ENCODE assay signal across 17 cellular contexts in the genomic region with DNA sequence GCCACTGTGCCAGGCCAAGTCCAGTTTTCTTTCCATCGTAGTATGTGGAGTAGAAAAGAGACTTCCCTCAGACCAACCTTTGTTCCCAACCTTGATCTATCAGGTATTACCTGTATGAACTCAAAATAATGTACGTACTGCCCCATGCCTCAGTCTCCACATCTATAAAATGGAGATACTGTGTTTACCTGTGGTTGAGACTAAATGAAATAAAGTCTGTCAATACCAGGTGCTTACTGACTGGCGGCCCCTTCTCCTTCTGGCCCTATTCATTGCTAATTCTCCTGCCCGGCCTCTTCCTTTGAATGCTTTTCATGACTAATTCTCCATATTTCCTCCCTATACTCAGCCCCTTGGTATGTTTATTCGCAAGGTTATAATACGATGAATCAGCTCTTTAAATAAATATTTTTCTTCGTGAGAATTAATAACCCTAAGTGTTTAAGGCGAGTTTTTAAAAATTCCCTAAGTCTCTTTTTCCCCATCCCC.
DNase-seq lines count a peak whose midpoint lies in the region; ATAC-seq and TF ChIP-seq lines count a peak whose summit lies in the region.
"Had no signal": no experiment of that assay in that cellular context is flagged by ENCODE, and none has a peak within 500 bp of the region (broad histone marks: within the 10 kb centered on the region; RNA-seq: fewer than 3 reads in every experiment).

No MANE protein-coding gene starts in this region.

- H3K4me3 Mint-ChIP-seq in Calu3 (ENCODE audit: low read depth, unreplicated experiment) (no peak overlapping the region), osteocyte (ENCODE audit: unreplicated experiment) (peak overlapping the region; percentile 15)
- H3K4me3 Mint-ChIP-seq: brain, natural killer cell had no signal

- H3K27ac Mint-ChIP-seq in Calu3 (ENCODE audit: unreplicated experiment), result peak overlapping the region; percentile 89
- H3K27ac Mint-ChIP-seq in osteocyte (ENCODE audit: unreplicated experiment), result peak overlapping the region; percentile 88
- H3K27ac Mint-ChIP-seq: brain, natural killer cell had no signal

- H3K36me3 Mint-ChIP-seq in Calu3 (ENCODE audit: insufficient read depth, unreplicated experiment), result peaks cover 5% of the 10 kb centered on the region
- no peaks in the 10 kb centered on the region for H3K36me3 Mint-ChIP-seq in osteocyte (ENCODE audit: unreplicated experiment)
- H3K36me3 Mint-ChIP-seq: natural killer cell had no signal

- TF ChIP-seq CTCF in Calu3 (IDR thresholded peaks at IDR 0.05; ENCODE audit: unreplicated experiment), result no peak
- no peak for TF ChIP-seq CTCF in PC-3 (conservative IDR thresholded peaks at IDR 0.05; ENCODE audit: low read depth, low read length)
- TF ChIP-seq CTCF in choroid plexus epithelial cell (conservative IDR thresholded peaks at IDR 0.05; ENCODE audit: low read depth, low read length), result no peak
- no peak for TF ChIP-seq CTCF in osteocyte (IDR thresholded peaks at IDR 0.05)

- POLR2A ChIA-PET in PC-3 (lab: Charles Lee; ENCODE audit: unreplicated experiment), result interaction anchor here (0.7 kb wide), 1 partner anchor 69 kb away, joined by 3 read pairs; no protein-coding TSS in a partner anchor

- BruUV-seq in Calu3 (replicated peaks; lab: Mats Ljungman, UMichigan), result no TSS peak
- BruUV-seq in PC-3 (replicated peaks; lab: Mats Ljungman, UMichigan), result no TSS peak

- H3K4me2 ChIP-seq in PC-3 (ENCODE audit: low read length), result peak overlapping the region; percentile 67
- H3K4me2 ChIP-seq: KMS-11 had no signal

- H4K20me1 ChIP-seq in PC-3 (ENCODE audit: low read length), result no peaks in the 10 kb centered on the region

- in situ Hi-C loops in ACHN (cut with HindIII; ENCODE audit: low pct_ligation_motif_present, low pct_unique_long_range_greater_than_20kb, low sequenced_read_pairs), result no loop called here

- ATAC-seq in PC-3, result peak; percentile 97
- ATAC-seq: natural killer cell had no signal

- H3F3A ChIP-seq in PC-3 (ENCODE audit: low read length, unreplicated experiment), result peaks cover 4% of the 10 kb centered on the region

- H3K4me1 ChIP-seq in PC-3 (ENCODE audit: insufficient read depth, low read length), result peaks cover 47% of the 10 kb centered on the region
- H3K4me1 ChIP-seq: esophagus muscularis mucosa had no signal

- peaks cover 2% of the 10 kb centered on the region for H3K9me3 Mint-ChIP-seq in Calu3 (ENCODE audit: low read depth, unreplicated experiment)
- H3K9me3 Mint-ChIP-seq in osteocyte (ENCODE audit: unreplicated experiment), result no peaks in the 10 kb centered on the region

- peaks cover 48% of the 10 kb centered on the region for H3K4me1 Mint-ChIP-seq in Calu3 (ENCODE audit: low read depth, unreplicated experiment)
- peaks cover 84% of the 10 kb centered on the region for H3K4me1 Mint-ChIP-seq in osteocyte (ENCODE audit: unreplicated experiment)

- intact Hi-C loops in Calu3 (cut with micrococcal nuclease; ENCODE audit: unreplicated experiment) (no loop called here), PC-3 (cut with micrococcal nuclease) (loop anchor here (1.0 to 5.0 kb wide), 3 partner anchors 71 to 170 kb away; no protein-coding TSS in a partner anchor)

- no peaks in the 10 kb centered on the region for H3K79me2 ChIP-seq in PC-3 (ENCODE audit: low read length)

- no peak overlapping the region for H2AFZ ChIP-seq in PC-3 (ENCODE audit: low read length)

- no peaks in the 10 kb centered on the region for H3K27me3 ChIP-seq in PC-3 (ENCODE audit: low read length)

- CTCF ChIA-PET in Calu3 (lab: Charles Lee) (interaction anchor here (0.8 to 1.4 kb wide), 4 partner anchors 12 to 197 kb away, joined by 3 to 4 read pairs (median 3); no protein-coding TSS in a partner anchor), PC-3 (lab: Charles Lee) (interaction anchor here (0.7 kb wide), 1 partner anchor 283 kb away, joined by 3 read pairs; no protein-coding TSS in a partner anchor)

- peak overlapping the region; percentile 68 for H3K9ac ChIP-seq in PC-3 (ENCODE audit: low read length)
- H3K9ac ChIP-seq: KMS-11 had no signal

- H3K27ac ChIP-seq in PC-3 (ENCODE audit: low read length), result peak overlapping the region; percentile 87
- H3K27ac ChIP-seq: esophagus muscularis mucosa, KMS-11 had no signal

- H3K9me2 ChIP-seq in PC-3 (replicated peaks; ENCODE audit: low read length), result no peaks in the 10 kb centered on the region

- no peaks in the 10 kb centered on the region for H3K36me3 ChIP-seq in PC-3 (ENCODE audit: low read depth, low read length)
- H3K36me3 ChIP-seq: esophagus muscularis mucosa had no signal

- H3K27me3 Mint-ChIP-seq in Calu3 (ENCODE audit: unreplicated experiment), result no peaks in the 10 kb centered on the region
- no peaks in the 10 kb centered on the region for H3K27me3 Mint-ChIP-seq in osteocyte (ENCODE audit: unreplicated experiment)

- no peaks in the 10 kb centered on the region for H3K9me3 ChIP-seq in PC-3 (ENCODE audit: low read length)
- H3K9me3 ChIP-seq: esophagus muscularis mucosa had no signal

- H3K4me3 ChIP-seq in PC-3 (ENCODE audit: low read length) (peak overlapping the region; percentile 14; the same call in 1 of the 2 replicates), choroid plexus epithelial cell (ENCODE audit: low read depth, low read length) (no peak overlapping the region)
- H3K4me3 ChIP-seq: esophagus muscularis mucosa had no signal

- peak; percentile 38 for DNase-seq in Calu3
- DNase-seq in PC-3, result peak; percentile 99
- DNase-seq in choroid plexus epithelial cell (ENCODE audit: low read depth), result peak; percentile 88
- no peak for DNase-seq in osteocyte (ENCODE audit: extremely low spot score, unreplicated experiment)
- DNase-seq in activated T-cell treated with anti-CD3 and anti-CD28 coated beads, Interleukin-2, amount 50 U/mL, for 1 hour, result no peak
- DNase-seq in ACHN, result no peak
- no peak for DNase-seq in NCI-H2081 treated with DMSO at 0.1 percent for 48 hours (lab: John Stamatoyannopoulos, UW)
- DNase-seq in activated naive CD4-positive, alpha-beta T cell treated with Interleukin-2 at 50 U/mL for 16 hours, result no peak
- DNase-seq: activated CD8-positive, alpha-beta memory T cell treated with anti-CD3 and anti-CD28 coated beads, Interleukin-2, amount 50 U/mL, for 48 hours; COR-L47; GOT3; islet precursor cell; natural killer cell; stimulated activated CD8-positive, alpha-beta memory T cell treated with anti-CD3 and anti-CD28 coated beads, Interleukin-4, amount 100 ng/mL, for 48 hours had no signal

Comparison
In these comparisons a context has a peak if more than half of its experiments do, and no peak if none do; other contexts are left out.
1. DNase-seq: peak in Calu3 (single experiment), PC-3 (single experiment) and choroid plexus epithelial cell (single experiment); none in osteocyte (single experiment), activated T-cell treated with anti-CD3 and anti-CD28 coated beads, Interleukin-2, amount 50 U/mL, for 1 hour (single experiment), ACHN (single experiment), NCI-H2081 treated with DMSO at 0.1 percent for 48 hours (single experiment) and activated naive CD4-positive, alpha-beta T cell treated with Interleukin-2 at 50 U/mL for 16 hours (single experiment).